14 cellular contexts compared by ENCODE assay signal in genomic region chr13:30809787-30810186, GRCh38.
DNase-seq lines count a peak whose midpoint lies in the region; ATAC-seq and TF ChIP-seq lines count a peak whose summit lies in the region.
"Had no signal": no experiment of that assay in that cellular context is flagged by ENCODE, and none has a peak within 500 bp of the region (broad histone marks: within the 10 kb centered on the region; RNA-seq: fewer than 3 reads in every experiment).

No MANE protein-coding gene starts in this region.

- H3K4me3 ChIP-seq in Panc1 (ENCODE audit: low read depth in 2 of 2, low read length in 2 of 2) (no peak overlapping the region), HAP-1 (no peak overlapping the region), Peyer's patch (no peak overlapping the region)
- H3K4me3 ChIP-seq: SJCRH30 had no signal

- peak overlapping the region; percentile 52 for H3K27ac Mint-ChIP-seq in MCF 10A (ENCODE audit: low read depth, unreplicated experiment)

- peaks cover 5% of the 10 kb centered on the region for H3K36me3 Mint-ChIP-seq in MCF 10A (ENCODE audit: insufficient read depth, unreplicated experiment)

- H3K27me3 Mint-ChIP-seq in MCF 10A (ENCODE audit: insufficient read depth, unreplicated experiment), result no peaks in the 10 kb centered on the region

- DNase-seq in Panc1 (ENCODE audit: low read depth, low spot score), result no peak
- DNase-seq in MCF 10A (ENCODE audit: unreplicated experiment), result no peak
- DNase-seq in islet precursor cell, result peak; percentile 49
- DNase-seq in sciatic nerve (ENCODE audit: low spot score), result peak; percentile 32
- DNase-seq in HAP-1 (ENCODE audit: low spot score in 2 of 2), result no peak
- DNase-seq in activated T-cell treated with anti-CD3 and anti-CD28 coated beads for 4 hours, result no peak
- DNase-seq in Peyer's patch, result no peak
- DNase-seq: ACHN, GOT3, NCI-H1417 treated with DMSO at 0.1 percent for 48 hours, NCI-H1930, NCI-H524 treated with DMSO at 0.1 percent for 48 hours, PC-3, SJCRH30 had no signal

- peaks cover 17% of the 10 kb centered on the region for H3K4me1 ChIP-seq in Panc1 (ENCODE audit: control insufficient read depth, insufficient read depth, low read length)
- no peaks in the 10 kb centered on the region for H3K4me1 ChIP-seq in HAP-1
- H3K4me1 ChIP-seq in Peyer's patch, result peaks cover 0 to 2% (median 0%) of the 10 kb centered on the region in 4 donors

- H3K27ac ChIP-seq in Panc1 (ENCODE audit: low read length), result peak overlapping the region; percentile 77
- no peak overlapping the region for H3K27ac ChIP-seq in Peyer's patch
- H3K27ac ChIP-seq: SJCRH30 had no signal

- TF ChIP-seq CTCF in Panc1 (IDR thresholded peaks at IDR 0.05), result no peak
- no peak for TF ChIP-seq CTCF in MCF 10A (IDR thresholded peaks at IDR 0.05; ENCODE audit: unreplicated experiment)
- no peak for TF ChIP-seq CTCF in Peyer's patch (IDR thresholded peaks at IDR 0.05)

- POLR2A ChIA-PET in Panc1 (lab: Charles Lee) (no interaction called here), MCF 10A (lab: Yijun Ruan, JAX) (no interaction called here)

- H3K4me3 Mint-ChIP-seq in MCF 10A (ENCODE audit: unreplicated experiment), result no peak overlapping the region

- H3K4me1 Mint-ChIP-seq in MCF 10A (ENCODE audit: insufficient read depth, unreplicated experiment), result peaks cover 16% of the 10 kb centered on the region

- no peak for TF ChIP-seq POLR2A in Peyer's patch (IDR thresholded peaks at IDR 0.05)

- no peaks in the 10 kb centered on the region for H3K9me3 Mint-ChIP-seq in MCF 10A (ENCODE audit: unreplicated experiment)

- in situ Hi-C loops in Panc1 (cut with HindIII; ENCODE audit: low pct_unique_long_range_greater_than_20kb, low sequenced_read_pairs), result no loop called here
- in situ Hi-C loops in HAP-1 (cut with MboI; ENCODE audit: low sequenced_read_pairs), result loop anchor here (10.0 kb wide), 1 partner anchor 675 kb away; no protein-coding TSS in a partner anchor

- CTCF ChIA-PET in Panc1 (lab: Charles Lee), result no interaction called here
- CTCF ChIA-PET in MCF 10A (lab: Yijun Ruan, JAX), result interaction anchor here (0.7 kb wide), 1 partner anchor 1782 kb away, joined by 3 read pairs; no protein-coding TSS in a partner anchor

- H3K9me3 ChIP-seq in Panc1 (ENCODE audit: control insufficient read depth, insufficient read depth, low read depth, low read length) (no peaks in the 10 kb centered on the region), HAP-1 (no peaks in the 10 kb centered on the region), Peyer's patch (no peaks in the 10 kb centered on the region)
- H3K9me3 ChIP-seq: SJCRH30 had no signal

- H3K27me3 ChIP-seq in Panc1 (ENCODE audit: control insufficient read depth, insufficient read depth, low read length), result no peaks in the 10 kb centered on the region
- peaks cover 5% of the 10 kb centered on the region; the same call in 1 of the 2 replicates for H3K27me3 ChIP-seq in HAP-1 (ENCODE audit: low read depth)
- no peaks in the 10 kb centered on the region for H3K27me3 ChIP-seq in Peyer's patch
- H3K27me3 ChIP-seq: SJCRH30 had no signal

- intact Hi-C loops in Panc1 (cut with micrococcal nuclease; ENCODE audit: unreplicated experiment) (loop anchor here (10.0 kb wide), 1 partner anchor 235 kb away; no protein-coding TSS in a partner anchor), MCF 10A (cut with micrococcal nuclease) (no loop called here), sciatic nerve (cut with DNase I) (loop anchor here (10.0 kb wide), 1 partner anchor 55 kb away; no protein-coding TSS in a partner anchor)

- H3K36me3 ChIP-seq in Panc1 (ENCODE audit: control insufficient read depth, insufficient read depth, low read length) (no peaks in the 10 kb centered on the region), HAP-1 (replicated peaks) (no peaks in the 10 kb centered on the region), Peyer's patch (no peaks in the 10 kb centered on the region)
- H3K36me3 ChIP-seq: SJCRH30 had no signal

- no peak for ATAC-seq in Panc1
- no peak for ATAC-seq in sciatic nerve
- ATAC-seq: PC-3 had no signal

- BruUV-seq in Panc1 (replicated peaks; lab: Mats Ljungman, UMichigan) (no TSS peak), MCF 10A (replicated peaks; lab: Mats Ljungman, UMichigan) (no TSS peak)

Comparison
In these comparisons a context has a peak if more than half of its experiments do, and no peak if none do; other contexts are left out.
1. DNase-seq: peak in islet precursor cell (single experiment) and sciatic nerve (single experiment); none in Panc1 (single experiment), MCF 10A (single experiment), HAP-1 (0 of 2), activated T-cell treated with anti-CD3 and anti-CD28 coated beads for 4 hours (single experiment) and Peyer's patch (0 of 3).